In the genomic region with DNA sequence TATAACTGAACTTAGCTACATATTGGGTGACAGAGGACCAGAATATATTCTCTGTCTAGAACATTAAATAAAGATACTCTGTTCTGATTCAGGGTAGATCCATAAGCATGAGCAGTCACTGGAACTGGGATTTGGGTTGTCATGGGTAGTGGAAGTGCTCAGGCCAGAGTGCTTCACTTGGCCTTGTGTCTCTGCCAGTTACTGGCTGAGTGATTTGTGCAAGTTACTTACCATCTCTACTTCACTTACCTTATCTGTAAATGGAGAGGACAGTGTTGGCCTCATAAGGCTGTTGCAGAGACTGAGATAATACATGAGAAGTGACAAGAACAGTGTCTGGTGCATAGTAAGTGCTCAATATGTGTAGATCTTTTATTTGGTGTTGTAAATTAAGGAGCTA, we compare ENCODE assay signal across 1 cellular context.
TF ChIP-seq lines count a peak whose summit lies in the region.

No MANE protein-coding gene starts in this region.

TF ChIP-seq in SK-N-SH, 30 proteins besides CTCF, POLR2A, EP300 and RAD21 (continued from another document):
- TF ChIP-seq, protein P1, sequence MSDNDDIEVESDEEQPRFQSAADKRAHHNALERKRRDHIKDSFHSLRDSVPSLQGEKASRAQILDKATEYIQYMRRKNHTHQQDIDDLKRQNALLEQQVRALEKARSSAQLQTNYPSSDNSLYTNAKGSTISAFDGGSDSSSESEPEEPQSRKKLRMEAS (IDR thresholded peaks at IDR 0.05; ENCODE audit: low read depth): no peak
- TF ChIP-seq NRF1 (IDR thresholded peaks at IDR 0.05; ENCODE audit: low read depth, low read length): no peak
- TF ChIP-seq FOXJ3 (CRISPR knock-in tag; IDR thresholded peaks at IDR 0.05): no peak
- TF ChIP-seq FOSL2 (IDR thresholded peaks at IDR 0.05; ENCODE audit: borderline replicate concordance, low read depth): no peak
- TF ChIP-seq TCF12 (IDR thresholded peaks at IDR 0.05): no peak
- TF ChIP-seq SMC3 (IDR thresholded peaks at IDR 0.05; ENCODE audit: low read depth, low read length): no peak
TF ChIP-seq in SK-N-SH: peak in this region for 0.
